Comparison of ENCODE assay signal across 24 cellular contexts in genomic region chr12:26252946-26253345, GRCh38. TPM values are rescaled to one million over a fixed set of nuclear protein-coding genes. Genes with fewer than 3 reads are reported as not detected.
DNase-seq lines count a peak whose midpoint lies in the region; ATAC-seq, FAIRE-seq and TF ChIP-seq lines count a peak whose summit lies in the region.
"Had no signal": no experiment of that assay in that cellular context is flagged by ENCODE, and none has a peak within 500 bp of the region (broad histone marks: within the 10 kb centered on the region; RNA-seq: fewer than 3 reads in every experiment).

No MANE protein-coding gene starts in this region.

- no peak for FAIRE-seq in endothelial cell of umbilical vein (lab: Jason Lieb, UNC)
- FAIRE-seq: A204.1, D721Med, GM12891 had no signal

- H3K27ac ChIP-seq in GM23248 (no peak overlapping the region), endothelial cell of umbilical vein (ENCODE audit: insufficient read depth, low read depth, low read length) (no peak overlapping the region)
- H3K27ac ChIP-seq: BLaER1, KMS-11, SJCRH30 had no signal

- 55 to 57% methylated on average over 1 of the region's 1 CpG for WGBS in GM23248 (ENCODE audit: low coverage in 1 of 2, low lambda C conversion rate in 2 of 2, missing lambda C conversion rate in 2 of 2), 2 experiments

- H3K4me2 ChIP-seq in GM23248 (ENCODE audit: unreplicated experiment) (peak overlapping the region; percentile 8), endothelial cell of umbilical vein (ENCODE audit: insufficient read depth, low read length) (no peak overlapping the region)
- H3K4me2 ChIP-seq: BLaER1, KMS-11 had no signal

- TF ChIP-seq CTCF in endothelial cell of umbilical vein (IDR thresholded peaks at IDR 0.05; ENCODE audit: extremely low read depth in 1 of 2, insufficient read depth in 1 of 2, low read depth in 1 of 2, low read length in 2 of 2), result no peak

- no peaks in the 10 kb centered on the region for H3K9me2 ChIP-seq in GM23248 (ENCODE audit: insufficient read depth)

- H3K9ac ChIP-seq in GM23248 (no peak overlapping the region), endothelial cell of umbilical vein (replicated peaks; ENCODE audit: extremely low read depth, insufficient read depth, low read length) (no peak overlapping the region)
- H3K9ac ChIP-seq: BLaER1, KMS-11 had no signal

- H3K4me1 Mint-ChIP-seq in activated CD4-positive, alpha-beta memory T cell treated with anti-CD3 and anti-CD28 coated beads for 36 hours (ENCODE audit: low read depth), result no peaks in the 10 kb centered on the region
- H3K4me1 Mint-ChIP-seq: CD4-positive, CD25-positive, alpha-beta regulatory T cell; T-cell had no signal

- no peak overlapping the region for H3K27ac Mint-ChIP-seq in activated CD4-positive, alpha-beta memory T cell treated with anti-CD3 and anti-CD28 coated beads for 36 hours
- H3K27ac Mint-ChIP-seq: CD4-positive, CD25-positive, alpha-beta regulatory T cell; HFFc6; T-cell had no signal

- H3K4me3 ChIP-seq in GM23248 (no peak overlapping the region), endothelial cell of umbilical vein (replicated peaks in 1 of 3; ENCODE audit: insufficient read depth in 1 of 3, low read depth in 1 of 3, low read length in 3 of 3) (no peak overlapping the region)
- H3K4me3 ChIP-seq: BLaER1, HAP-1, SJCRH30 had no signal

- no peak for TF ChIP-seq POLR2A in endothelial cell of umbilical vein (IDR thresholded peaks at IDR 0.05; ENCODE audit: low read depth, low read length)

- no peaks in the 10 kb centered on the region for H3K79me2 ChIP-seq in GM23248 (ENCODE audit: insufficient read depth)
- H3K79me2 ChIP-seq in endothelial cell of umbilical vein (ENCODE audit: control insufficient read depth, insufficient read depth, low read length), result no peaks in the 10 kb centered on the region

- no TSS peak for BruUV-seq in endothelial cell of umbilical vein (replicated peaks; lab: Mats Ljungman, UMichigan)

- CTCF ChIA-PET in endothelial cell of umbilical vein (lab: Charles Lee), result interaction anchor here (0.9 to 2.1 kb wide), 6 partner anchors 11 to 134 kb away, joined by 3 to 15 read pairs (median 4); no protein-coding TSS in a partner anchor
- CTCF ChIA-PET in activated CD4-positive, alpha-beta memory T cell treated with anti-CD3 and anti-CD28 coated beads for 36 hours (lab: Charles Lee), result no interaction called here

- in situ Hi-C loops in GM23248 (cut with MboI), result no loop called here

- no peak for DNase-seq in GM23248
- peak; percentile 19 for DNase-seq in RPMI7951 (ENCODE audit: low read depth)
- DNase-seq in endothelial cell of umbilical vein (ENCODE audit: low read depth, low spot score), result no peak
- DNase-seq in left ventricle myocardium superior, result no peak
- DNase-seq in activated CD4-positive, alpha-beta memory T cell treated with anti-CD3 and anti-CD28 coated beads for 36 hours, result no peak
- DNase-seq in NCI-H1694 treated with DMSO at 0.1 percent for 48 hours (lab: John Stamatoyannopoulos, UW), result no peak
- DNase-seq: CD4-positive, CD25-positive, alpha-beta regulatory T cell; GOT3; HFFc6; IMR-90; NCI-H1092; NCI-H1436 treated with DMSO at 0.1 percent for 48 hours; NCI-H1930; NCI-H2107; NCI-H69; SJCRH30; T-cell had no signal

- no peaks in the 10 kb centered on the region for H3K36me3 ChIP-seq in GM23248 (ENCODE audit: low read depth)
- no peaks in the 10 kb centered on the region for H3K36me3 ChIP-seq in endothelial cell of umbilical vein (ENCODE audit: control insufficient read depth in 2 of 2, extremely low read depth in 1 of 2, insufficient read depth in 2 of 2, low read length in 2 of 2)
- H3K36me3 ChIP-seq: BLaER1, HAP-1, SJCRH30 had no signal

- dilution Hi-C loops in endothelial cell of umbilical vein (cut with MboI; ENCODE audit: extremely low pct_ligation_motif_present, low sequenced_read_pairs), result no loop called here

- no peaks in the 10 kb centered on the region for H3K27me3 ChIP-seq in GM23248 (replicated peaks; ENCODE audit: insufficient read depth)
- no peaks in the 10 kb centered on the region for H3K27me3 ChIP-seq in endothelial cell of umbilical vein (ENCODE audit: control insufficient read depth in 2 of 2, insufficient read depth in 2 of 2, low read length in 2 of 2)
- H3K27me3 ChIP-seq: BLaER1, SJCRH30 had no signal

- peaks cover 3% of the 10 kb centered on the region for H3K27me3 Mint-ChIP-seq in activated CD4-positive, alpha-beta memory T cell treated with anti-CD3 and anti-CD28 coated beads for 36 hours

- no peaks in the 10 kb centered on the region for H3K9me3 ChIP-seq in GM23248 (ENCODE audit: low read depth)
- no peaks in the 10 kb centered on the region for H3K9me3 ChIP-seq in endothelial cell of umbilical vein (replicated peaks; ENCODE audit: control insufficient read depth, insufficient read depth, low read length)
- H3K9me3 ChIP-seq: HAP-1 had no signal

- no peak overlapping the region for H3K4me3 Mint-ChIP-seq in activated CD4-positive, alpha-beta memory T cell treated with anti-CD3 and anti-CD28 coated beads for 36 hours
- H3K4me3 Mint-ChIP-seq: CD4-positive, CD25-positive, alpha-beta regulatory T cell; HFFc6; T-cell had no signal

- H3K9me3 Mint-ChIP-seq in activated CD4-positive, alpha-beta memory T cell treated with anti-CD3 and anti-CD28 coated beads for 36 hours, result peaks cover 10% of the 10 kb centered on the region

- POLR2A ChIA-PET in endothelial cell of umbilical vein (lab: Charles Lee), result no interaction called here
- POLR2A ChIA-PET in activated CD4-positive, alpha-beta memory T cell treated with anti-CD3 and anti-CD28 coated beads for 36 hours (lab: Charles Lee), result no interaction called here

- H3K4me1 ChIP-seq in GM23248 (ENCODE audit: insufficient read depth), result peaks cover 5% of the 10 kb centered on the region; the same call in 1 of the 2 replicates
- peaks cover 5% of the 10 kb centered on the region for H3K4me1 ChIP-seq in endothelial cell of umbilical vein (ENCODE audit: control insufficient read depth, extremely low read depth, insufficient read depth, low read length)
- H3K4me1 ChIP-seq: BLaER1, HAP-1 had no signal

- no peak for ATAC-seq in left ventricle myocardium superior
- no peak for ATAC-seq in HG02938 (IDR thresholded peaks at IDR 0.05; ENCODE audit: unreplicated experiment)
- ATAC-seq: T-cell had no signal

- intact Hi-C loops in endothelial cell of umbilical vein (cut with micrococcal nuclease), result loop anchor here (1.0 kb wide), 1 partner anchor 21 kb away; no protein-coding TSS in a partner anchor
- intact Hi-C loops in left ventricle myocardium superior (cut with micrococcal nuclease), result no loop called here
- intact Hi-C loops in activated CD4-positive, alpha-beta memory T cell treated with anti-CD3 and anti-CD28 coated beads for 36 hours (cut with micrococcal nuclease), result no loop called here

- no peaks in the 10 kb centered on the region for H3F3A ChIP-seq in GM23248 (ENCODE audit: insufficient read depth)

- H2AFZ ChIP-seq in GM23248 (peak overlapping the region; percentile 7; the same call in 1 of the 2 replicates), endothelial cell of umbilical vein (ENCODE audit: low read depth, low read length) (peak overlapping the region; percentile 3)

- H3K36me3 Mint-ChIP-seq in activated CD4-positive, alpha-beta memory T cell treated with anti-CD3 and anti-CD28 coated beads for 36 hours, result no peaks in the 10 kb centered on the region
- H3K36me3 Mint-ChIP-seq: CD4-positive, CD25-positive, alpha-beta regulatory T cell; T-cell had no signal

- H4K20me1 ChIP-seq in GM23248 (ENCODE audit: insufficient read depth) (no peaks in the 10 kb centered on the region), endothelial cell of umbilical vein (replicated peaks; ENCODE audit: control insufficient read depth, extremely low read depth, insufficient read depth, low read length) (no peaks in the 10 kb centered on the region)
- H4K20me1 ChIP-seq: BLaER1 had no signal

- no peaks in the 10 kb centered on the region for H3K9me1 ChIP-seq in endothelial cell of umbilical vein (replicated peaks; ENCODE audit: control insufficient read depth, extremely low read depth, insufficient read depth, low read length)

TF ChIP-seq in endothelial cell of umbilical vein, 7 proteins besides CTCF, POLR2A, EP300 and RAD21:
- TF ChIP-seq MAX (IDR thresholded peaks at IDR 0.05; ENCODE audit: insufficient read depth, insufficient read length) (no peak), POLR2AphosphoS5 (IDR thresholded peaks at IDR 0.05; ENCODE audit: insufficient read depth, low read depth, low read length) (no peak), GATA2 (IDR thresholded peaks at IDR 0.05; ENCODE audit: insufficient read depth, insufficient read length, low read depth, low read length) (no peak), JUN (IDR thresholded peaks at IDR 0.05; ENCODE audit: borderline replicate concordance, insufficient read depth, insufficient read length, low read depth) (no peak), FOS (IDR thresholded peaks at IDR 0.05; ENCODE audit: borderline replicate concordance, insufficient read depth, low read length) (no peak), EZH2 (IDR thresholded peaks at IDR 0.05; ENCODE audit: borderline replicate concordance, low read depth, low read length, severe bottlenecking) (no peak), MYC (IDR thresholded peaks at IDR 0.05; ENCODE audit: low read depth, low read length) (no peak)

RNA-seq across cellular contexts. Expression of gene SSPN, which starts 57.6 kb away (rescaled TPM):
- 6.4 and 12.5 TPM in 2 replicates for total RNA-seq in GM23248 (2014; rRNA removed; shearing (Covaris generic))
- polyA plus RNA-seq in GM23248 (2016; fragmentation: Nextera tagmentation; extraction: Ambion mirVana) (22.0 and 24.2 TPM in 2 replicates), endothelial cell of umbilical vein (0.75 and 1.3 TPM in 2 replicates)
- total RNA-seq in RPMI7951 (2014; rRNA removed; shearing (Covaris generic)), result 13.2 and 14.0 TPM in 2 replicates
- total RNA-seq in endothelial cell of umbilical vein (0.65 and 2.1 TPM in 2 replicates), left ventricle myocardium superior (56.4 TPM)
- polyA plus RNA-seq in endothelial cell of umbilical vein (2011; cell fraction: cytosol; rRNA removed), result 0.34 and 0.66 TPM in 2 replicates
- polyA plus RNA-seq in endothelial cell of umbilical vein (2011; cell fraction: nucleus; rRNA removed), result 0.13 and 0.38 TPM in 2 replicates
- 0.82 and 1.4 TPM in 2 replicates for polyA plus RNA-seq in endothelial cell of umbilical vein (2012)
- polyA minus RNA-seq in endothelial cell of umbilical vein, result 2.7 and 9.9 TPM in 2 replicates
- not detected for polyA minus RNA-seq in endothelial cell of umbilical vein (2011; cell fraction: cytosol; rRNA and poly(A)+ RNA removed)
- polyA minus RNA-seq in endothelial cell of umbilical vein (2011; cell fraction: nucleus; rRNA and poly(A)+ RNA removed), result 0.24 and 0.48 TPM in 2 replicates
- not detected for total RNA-seq in activated CD4-positive, alpha-beta memory T cell treated with anti-CD3 and anti-CD28 coated beads for 36 hours
- total RNA-seq: CD4-positive, CD25-positive, alpha-beta regulatory T cell had no signal
- polyA plus RNA-seq: CD4-positive, CD25-positive, alpha-beta regulatory T cell had no signal
